8 cellular contexts compared by ENCODE assay signal in the genomic region with DNA sequence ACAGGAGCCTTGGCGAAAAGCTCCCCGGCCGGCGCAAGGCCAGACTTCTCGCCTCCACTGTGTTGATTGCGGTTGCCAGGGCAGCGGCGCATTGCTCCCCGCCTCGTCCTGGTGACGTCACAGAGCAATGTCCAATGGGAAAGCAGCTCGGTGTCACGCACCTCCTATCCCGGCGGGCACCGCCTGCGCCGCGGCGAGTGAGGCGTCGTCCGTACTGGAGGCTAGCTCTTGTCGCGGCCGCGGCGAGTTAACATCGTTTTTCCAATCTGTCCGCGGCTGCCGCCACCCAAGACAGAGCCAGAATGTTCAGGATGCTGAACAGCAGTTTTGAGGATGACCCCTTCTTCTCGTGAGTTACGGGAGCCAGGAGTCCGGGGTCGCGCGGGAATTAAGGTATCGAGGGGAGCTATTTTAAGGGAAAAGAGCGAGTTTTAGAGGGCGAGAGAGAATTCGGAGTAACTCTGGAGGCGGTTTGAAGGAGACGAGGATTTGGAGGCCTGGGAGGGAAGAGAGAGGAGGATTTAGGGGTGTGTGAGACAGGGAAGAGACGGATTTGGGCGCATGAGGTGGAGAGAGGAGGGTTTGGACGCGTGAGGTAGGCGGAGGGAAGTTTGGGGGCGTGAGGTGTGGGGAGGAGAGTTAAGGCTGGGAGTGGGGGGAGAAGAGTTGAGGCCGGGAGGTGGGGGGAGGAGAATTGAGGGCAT. TPM values are rescaled to one million over a fixed set of nuclear protein-coding genes. Genes with fewer than 3 reads are reported as not detected.
DNase-seq lines count a peak whose midpoint lies in the region; ATAC-seq and TF ChIP-seq lines count a peak whose summit lies in the region.

TSS of gene MLF1 (plus strand) at position 196 of the 704 bp plus-strand sequence. CDS start at position 303, 107 bp downstream.

- peaks cover 12% of the 10 kb centered on the region for H3K4me1 Mint-ChIP-seq in activated naive CD4-positive, alpha-beta T cell treated with anti-CD3 and anti-CD28 coated beads, Interleukin-2, amount 10 ng/mL, durations not matched to agents 7 days and 5 days
- H3K4me1 Mint-ChIP-seq in nephron progenitor cell, result peaks cover 14% of the 10 kb centered on the region

- DNase-seq in DMS114 treated with DMSO at 0.1 percent for 48 hours (lab: John Stamatoyannopoulos, UW; ENCODE audit: unreplicated experiment), result peak; percentile 86
- DNase-seq in SK-MEL-5 (ENCODE audit: low read depth, low spot score), result peak; percentile 96
- DNase-seq in activated naive CD4-positive, alpha-beta T cell treated with anti-CD3 and anti-CD28 coated beads, Interleukin-2, amount 10 ng/mL, durations not matched to agents 7 days and 5 days, result peak; percentile 89
- peak; percentile 89 for DNase-seq in foreskin melanocyte
- DNase-seq in nephron progenitor cell, result peak; percentile 97
- DNase-seq in stimulated activated naive CD4-positive, alpha-beta T cell (lab: John Stamatoyannopoulos, UW), result peak; percentile 48 to 78 (median 66)

- H3K27me3 Mint-ChIP-seq in activated naive CD4-positive, alpha-beta T cell treated with anti-CD3 and anti-CD28 coated beads, Interleukin-2, amount 10 ng/mL, durations not matched to agents 7 days and 5 days, result peaks cover 37% of the 10 kb centered on the region
- H3K27me3 Mint-ChIP-seq in nephron progenitor cell (ENCODE audit: low read depth, poor library complexity), result peaks cover 30% of the 10 kb centered on the region

- no peaks in the 10 kb centered on the region for H3K9me3 Mint-ChIP-seq in activated naive CD4-positive, alpha-beta T cell treated with anti-CD3 and anti-CD28 coated beads, Interleukin-2, amount 10 ng/mL, durations not matched to agents 7 days and 5 days
- H3K9me3 Mint-ChIP-seq in nephron progenitor cell, result no peaks in the 10 kb centered on the region

- peak within 1 kb of the TSS; percentile 79 for H3K27ac ChIP-seq in KMS-11

- H3K4me3 ChIP-seq in KMS-11 (IDR thresholded peaks at IDR 0.05; ENCODE audit: insufficient read depth, low read depth, low read length), result peak within 1 kb of the TSS; percentile 92

- peak within 1 kb of the TSS; percentile 75 for H3K4me3 Mint-ChIP-seq in activated naive CD4-positive, alpha-beta T cell treated with anti-CD3 and anti-CD28 coated beads, Interleukin-2, amount 10 ng/mL, durations not matched to agents 7 days and 5 days
- peak within 1 kb of the TSS; percentile 93 for H3K4me3 Mint-ChIP-seq in nephron progenitor cell

- peak; percentile 100 for ATAC-seq in GM21737 (IDR thresholded peaks at IDR 0.05; ENCODE audit: unreplicated experiment)

- peak within 1 kb of the TSS; percentile 80 for H3K4me2 ChIP-seq in KMS-11

- no peak within 1 kb of the TSS for H3K27ac Mint-ChIP-seq in activated naive CD4-positive, alpha-beta T cell treated with anti-CD3 and anti-CD28 coated beads, Interleukin-2, amount 10 ng/mL, durations not matched to agents 7 days and 5 days
- H3K27ac Mint-ChIP-seq in nephron progenitor cell, result peak within 1 kb of the TSS; percentile 98

- no peaks in the 10 kb centered on the region for H3K36me3 Mint-ChIP-seq in activated naive CD4-positive, alpha-beta T cell treated with anti-CD3 and anti-CD28 coated beads, Interleukin-2, amount 10 ng/mL, durations not matched to agents 7 days and 5 days
- H3K36me3 Mint-ChIP-seq in nephron progenitor cell (ENCODE audit: low read depth), result no peaks in the 10 kb centered on the region

- no peaks in the 10 kb centered on the region for H3K27me3 ChIP-seq in KMS-11 (ENCODE audit: insufficient read depth, low read depth)

- in situ Hi-C loops in SK-MEL-5 (cut with HindIII; ENCODE audit: low pct_unique_long_range_greater_than_20kb, low sequenced_read_pairs), result no loop called here

- CTCF ChIA-PET in activated naive CD4-positive, alpha-beta T cell treated with anti-CD3 and anti-CD28 coated beads, Interleukin-2, amount 10 ng/mL, durations not matched to agents 7 days and 5 days (lab: Charles Lee), result interaction anchor here (0.9 to 1.4 kb wide), 2 partner anchors 90 to 101 kb away, joined by 3 to 4 read pairs; partner anchors contain the start of gene LXN

- peak within 1 kb of the TSS; percentile 96 for H3K9ac ChIP-seq in KMS-11

- peak within 1 kb of the TSS; percentile 97 for H2AFZ ChIP-seq in KMS-11 (ENCODE audit: low read depth)

- H4K20me1 ChIP-seq in KMS-11 (ENCODE audit: insufficient read depth), result no peaks in the 10 kb centered on the region

- H3K4me1 ChIP-seq in KMS-11 (ENCODE audit: low read depth, poor library complexity, severe bottlenecking), result peaks cover 6% of the 10 kb centered on the region

- H3K36me3 ChIP-seq in KMS-11 (ENCODE audit: insufficient read depth), result no peaks in the 10 kb centered on the region

- no peaks in the 10 kb centered on the region for H3K79me2 ChIP-seq in KMS-11 (ENCODE audit: insufficient read depth, low read depth)

- TF ChIP-seq CTCF in KMS-11 (conservative IDR thresholded peaks at IDR 0.05; ENCODE audit: low read depth, low read length), result no peak
- no peak for TF ChIP-seq CTCF in nephron progenitor cell (IDR thresholded peaks at IDR 0.05)

RNA-seq across cellular contexts. Expression of gene MLF1, which starts in this region (rescaled TPM):
- 19.8 and 20.2 TPM in 2 replicates for total RNA-seq in SK-MEL-5 (2014; rRNA removed; shearing (Covaris generic))
- polyA plus RNA-seq in SK-MEL-5 (2015; cell fraction: cytosol; rRNA removed), result 8.8 and 12.0 TPM in 2 replicates
- polyA plus RNA-seq in SK-MEL-5 (2015; cell fraction: nucleus; rRNA removed), result 9.4 and 16.9 TPM in 2 replicates

Comparison
In these comparisons a context has a peak if more than half of its experiments do, and no peak if none do; other contexts are left out.
1. Peak in every context shown above with its lines: DNase-seq, ATAC-seq, H3K4me3 ChIP-seq and H3K27ac ChIP-seq.